8 cellular contexts compared by ENCODE assay signal in the genomic region with DNA sequence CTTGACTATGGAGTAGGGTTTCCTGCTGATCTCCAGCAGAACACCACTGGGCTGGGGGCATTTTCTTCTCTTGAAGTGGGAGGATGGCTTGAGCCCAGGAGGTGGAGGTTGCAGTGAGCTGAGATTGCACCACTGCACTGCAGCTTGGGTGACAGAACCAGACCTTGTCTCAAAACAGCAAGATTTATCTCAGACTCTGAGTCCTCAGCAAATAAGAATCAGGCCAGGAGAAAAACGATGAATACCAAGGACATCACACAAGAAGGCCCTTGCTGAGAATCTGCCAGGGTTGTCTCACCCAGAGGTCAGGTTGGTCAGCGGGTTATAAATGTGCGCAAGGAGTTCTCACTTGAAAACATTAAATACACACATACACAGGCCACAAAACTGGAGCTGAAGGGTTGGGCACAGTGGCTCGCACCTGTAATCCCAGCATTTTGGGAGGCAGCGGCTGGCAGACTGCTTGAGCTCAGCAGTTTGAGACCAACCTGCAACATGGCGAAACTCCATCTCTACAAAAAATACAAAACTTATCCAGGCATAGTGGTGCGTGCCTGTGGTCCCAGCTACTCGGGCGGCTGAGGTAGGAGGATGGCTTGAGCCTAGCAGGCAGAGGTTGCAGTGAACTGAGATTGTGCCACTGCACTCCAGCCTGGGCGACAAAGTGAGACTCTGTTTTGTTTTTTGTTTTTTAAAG.
"Had no signal": no experiment of that assay in that cellular context is flagged by ENCODE, and none has a peak within 500 bp of the region (broad histone marks: within the 10 kb centered on the region; RNA-seq: fewer than 3 reads in every experiment).

No MANE protein-coding gene starts in this region.

- DNase-seq: activated CD4-positive, alpha-beta T cell treated with anti-CD3 and anti-CD28 coated beads, Interleukin-2, amount 50 U/mL, for 48 hours; activated naive CD4-positive, alpha-beta T cell treated with anti-CD3 and anti-CD28 coated beads, Interleukin-2, amount 50 U/mL, for 16 hours; activated T-cell treated with anti-CD3 and anti-CD28 coated beads, Interleukin-2, amount 50 U/mL, for 24 hours; effector CD8-positive, alpha-beta T cell; nephron progenitor cell; occipital lobe; stimulated activated CD4-positive, alpha-beta T cell treated with anti-CD3 and anti-CD28 coated beads, Interleukin-2, amount 100 ng/mL, for 48 hours; WERI-Rb-1 had no signal

- H3K27ac ChIP-seq: WERI-Rb-1 had no signal
